Comparison of ENCODE assay signal across 8 cellular contexts in the genomic region with DNA sequence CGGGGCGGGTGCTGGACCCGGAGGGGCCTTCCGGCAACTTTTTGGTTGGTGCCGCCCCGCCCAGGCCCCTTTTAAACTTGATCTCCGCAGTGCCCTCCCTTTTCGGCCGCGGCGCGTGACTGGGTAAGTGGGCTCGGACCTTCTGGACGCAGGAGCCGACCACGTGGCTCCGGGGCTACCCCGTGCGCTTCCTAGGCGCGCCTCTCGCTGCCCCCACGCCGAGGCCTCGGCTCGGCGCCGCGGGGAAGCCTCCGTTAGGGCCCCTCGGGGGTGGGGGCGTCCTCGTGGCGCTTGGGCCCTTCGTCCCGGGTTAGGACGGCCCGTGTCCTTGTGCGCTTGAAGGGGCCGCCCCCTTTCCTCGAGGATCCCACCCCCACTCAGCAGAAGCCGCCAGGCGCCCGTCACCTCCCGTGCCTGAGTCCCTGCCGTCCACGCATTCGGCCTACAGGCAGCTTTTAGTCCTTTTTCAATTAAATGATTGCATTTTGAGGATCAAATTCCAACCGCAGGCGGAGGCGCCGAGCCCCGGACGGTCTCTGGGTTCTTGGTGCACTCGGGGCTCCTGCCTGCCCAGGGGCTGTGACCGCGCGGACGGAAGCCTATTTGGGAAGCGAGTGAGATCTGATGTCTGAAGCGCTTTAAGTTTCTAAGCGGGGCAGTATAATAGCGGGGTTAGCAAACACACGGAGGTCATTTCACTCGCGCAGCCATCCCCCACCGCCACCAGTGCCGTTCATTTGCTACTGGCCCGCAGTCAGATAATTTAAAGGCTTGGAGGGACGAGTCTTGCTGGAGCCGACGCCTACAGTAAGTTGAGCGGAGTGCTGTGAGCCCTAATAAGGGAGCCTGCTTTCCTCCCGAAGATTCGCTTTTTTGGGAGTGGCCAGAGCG. TPM values are rescaled to one million over a fixed set of nuclear protein-coding genes. Genes with fewer than 3 reads are reported as not detected.
DNase-seq lines count a peak whose midpoint lies in the region; ATAC-seq and TF ChIP-seq lines count a peak whose summit lies in the region.

No MANE protein-coding gene starts in this region.

- H4K20me1 ChIP-seq in OCI-LY3 (ENCODE audit: insufficient read depth, low read length), result no peaks in the 10 kb centered on the region

- H3K36me3 ChIP-seq in CD8-positive, alpha-beta T cell (ENCODE audit: insufficient read depth, low read length), result no peaks in the 10 kb centered on the region
- H3K36me3 ChIP-seq in OCI-LY3 (replicated peaks; ENCODE audit: low read depth, low read length), result peaks cover 27% of the 10 kb centered on the region

- peak overlapping the region; percentile 97 for H3K4me2 ChIP-seq in OCI-LY3 (ENCODE audit: low read length)

- DNase-seq in CD8-positive, alpha-beta T cell, result peak in 6 of 7 experiments; percentile 58 to 85 (median 74)
- peak; percentile 67 for DNase-seq in activated T-helper 1 cell treated with Interleukin-2 at 50 U/mL for 16 hours (ENCODE audit: low read depth)
- DNase-seq in fibroblast of peridontal ligament (ENCODE audit: extremely low read depth), result peak; percentile 85

- H3K4me3 Mint-ChIP-seq in CD8-positive, alpha-beta T cell, result peak overlapping the region; percentile 93
- H3K4me3 Mint-ChIP-seq in nephron, result peak overlapping the region; percentile 87 to 92 (median 91)
- H3K4me3 Mint-ChIP-seq in stimulated activated naive CD8-positive, alpha-beta T cell treated with anti-CD3 and anti-CD28 coated beads, Interleukin-15, Interleukin-2, amounts not matched to agents 100 ng/mL and 50 ng/mL, for 24 hours, result peak overlapping the region; percentile 92

- intact Hi-C loops in CD8-positive, alpha-beta T cell (cut with DNase I, micrococcal nuclease), result loop anchor here (1.0 to 10.0 kb wide), 10 partner anchors 32 to 740 kb away; partner anchors contain the start of genes HYCC1 (in 2 of the 2), KLHL7 (in 2 of the 2), NUP42 (in 2 of the 2) and TOMM7 (in 2 of the 2)

- CTCF ChIA-PET in CD8-positive, alpha-beta T cell (lab: Charles Lee), result interaction anchor here (1.7 kb wide), 1 partner anchor 201 kb away, joined by 6 read pairs; no protein-coding TSS in a partner anchor

- H3K27ac ChIP-seq in CD8-positive, alpha-beta T cell (ENCODE audit: low read depth, low read length), result peak overlapping the region; percentile 81
- H3K27ac ChIP-seq in OCI-LY3 (ENCODE audit: low read length), result peak overlapping the region; percentile 90

- no peaks in the 10 kb centered on the region for H3K9me3 ChIP-seq in CD8-positive, alpha-beta T cell (ENCODE audit: low read length)
- no peaks in the 10 kb centered on the region for H3K9me3 ChIP-seq in OCI-LY3 (ENCODE audit: insufficient read depth, low read length)

- peak; percentile 65 for TF ChIP-seq CTCF in CD8-positive, alpha-beta T cell (IDR thresholded peaks at IDR 0.05)
- TF ChIP-seq CTCF in OCI-LY3 (IDR thresholded peaks at IDR 0.05; ENCODE audit: low read depth, low read length), result no peak
- TF ChIP-seq CTCF in nephron (IDR thresholded peaks at IDR 0.05; ENCODE audit: unreplicated experiment in 3 of 3), result peak; percentile 78 to 84 (median 79)

- H3K27ac Mint-ChIP-seq in CD8-positive, alpha-beta T cell, result peak overlapping the region; percentile 93
- peak overlapping the region; percentile 63 to 84 (median 70) for H3K27ac Mint-ChIP-seq in nephron
- H3K27ac Mint-ChIP-seq in stimulated activated naive CD8-positive, alpha-beta T cell treated with anti-CD3 and anti-CD28 coated beads, Interleukin-15, Interleukin-2, amounts not matched to agents 100 ng/mL and 50 ng/mL, for 24 hours, result peak overlapping the region; percentile 96

- H3K79me2 ChIP-seq in OCI-LY3 (ENCODE audit: low read length), result peaks cover 29% of the 10 kb centered on the region

- peak overlapping the region; percentile 98 for H3K9ac ChIP-seq in OCI-LY3 (ENCODE audit: low read length)

- POLR2A ChIA-PET in CD8-positive, alpha-beta T cell (lab: Charles Lee), result interaction anchor here (0.6 to 0.7 kb wide), 3 partner anchors 19 to 692 kb away, joined by 3 to 4 read pairs (median 3); partner anchors contain the start of gene TOMM7

- peaks cover 11% of the 10 kb centered on the region for H3K4me1 ChIP-seq in CD8-positive, alpha-beta T cell (ENCODE audit: insufficient read depth, low read length)
- H3K4me1 ChIP-seq in OCI-LY3 (ENCODE audit: low read length), result peaks cover 39% of the 10 kb centered on the region

- H3K9me3 Mint-ChIP-seq in CD8-positive, alpha-beta T cell, result no peaks in the 10 kb centered on the region
- no peaks in the 10 kb centered on the region for H3K9me3 Mint-ChIP-seq in nephron
- H3K9me3 Mint-ChIP-seq in stimulated activated naive CD8-positive, alpha-beta T cell treated with anti-CD3 and anti-CD28 coated beads, Interleukin-15, Interleukin-2, amounts not matched to agents 100 ng/mL and 50 ng/mL, for 24 hours, result no peaks in the 10 kb centered on the region

- H2AFZ ChIP-seq in OCI-LY3 (ENCODE audit: low read depth, low read length), result no peak overlapping the region; the same call in 1 of the 2 replicates

- H3K27me3 ChIP-seq in CD8-positive, alpha-beta T cell (ENCODE audit: insufficient read depth, low read length), result no peaks in the 10 kb centered on the region
- H3K27me3 ChIP-seq in OCI-LY3 (ENCODE audit: low read depth, low read length), result no peaks in the 10 kb centered on the region

- ATAC-seq in CD8-positive, alpha-beta T cell, result peak; percentile 79
- peak; percentile 75 for ATAC-seq in GM19351 (IDR thresholded peaks at IDR 0.05; ENCODE audit: unreplicated experiment)
- peak; percentile 82 for ATAC-seq in HG03460 (IDR thresholded peaks at IDR 0.05; ENCODE audit: unreplicated experiment)

- peaks cover 20% of the 10 kb centered on the region for H3K36me3 Mint-ChIP-seq in CD8-positive, alpha-beta T cell
- H3K36me3 Mint-ChIP-seq in nephron (ENCODE audit: low read depth), result peaks cover 15% of the 10 kb centered on the region
- H3K36me3 Mint-ChIP-seq in stimulated activated naive CD8-positive, alpha-beta T cell treated with anti-CD3 and anti-CD28 coated beads, Interleukin-15, Interleukin-2, amounts not matched to agents 100 ng/mL and 50 ng/mL, for 24 hours (ENCODE audit: low read depth), result peaks cover 41% of the 10 kb centered on the region

- peaks cover 23% of the 10 kb centered on the region for H3K4me1 Mint-ChIP-seq in CD8-positive, alpha-beta T cell (ENCODE audit: low read depth)
- H3K4me1 Mint-ChIP-seq in nephron, result peaks cover 34% of the 10 kb centered on the region
- H3K4me1 Mint-ChIP-seq in stimulated activated naive CD8-positive, alpha-beta T cell treated with anti-CD3 and anti-CD28 coated beads, Interleukin-15, Interleukin-2, amounts not matched to agents 100 ng/mL and 50 ng/mL, for 24 hours (ENCODE audit: low read depth), result peaks cover 37% of the 10 kb centered on the region

- no peaks in the 10 kb centered on the region for H3K27me3 Mint-ChIP-seq in CD8-positive, alpha-beta T cell (ENCODE audit: low read depth)
- peaks cover 7% of the 10 kb centered on the region for H3K27me3 Mint-ChIP-seq in nephron (ENCODE audit: low read depth)
- no peaks in the 10 kb centered on the region for H3K27me3 Mint-ChIP-seq in stimulated activated naive CD8-positive, alpha-beta T cell treated with anti-CD3 and anti-CD28 coated beads, Interleukin-15, Interleukin-2, amounts not matched to agents 100 ng/mL and 50 ng/mL, for 24 hours

- peak overlapping the region; percentile 82 for H3K4me3 ChIP-seq in CD8-positive, alpha-beta T cell (ENCODE audit: low read depth, low read length)
- H3K4me3 ChIP-seq in OCI-LY3 (ENCODE audit: low read length), result peak overlapping the region; percentile 95

RNA-seq across cellular contexts. Expression of gene TOMM7, which starts 31.8 kb away (rescaled TPM):
- total RNA-seq in CD8-positive, alpha-beta T cell, result 100 to 1,000 TPM; 595 to 610 TPM

Comparison
In these comparisons a context has a peak if more than half of its experiments do, and no peak if none do; other contexts are left out.
1. Peak in every context shown above with its lines: DNase-seq, ATAC-seq, H3K4me3 ChIP-seq and H3K27ac ChIP-seq.